In genomic region chr4:118950224-118950623, GRCh38 we compare ENCODE assay signal across 19 cellular contexts.
DNase-seq lines count a peak whose midpoint lies in the region; ATAC-seq, FAIRE-seq and TF ChIP-seq lines count a peak whose summit lies in the region.
"Had no signal": no experiment of that assay in that cellular context is flagged by ENCODE, and none has a peak within 500 bp of the region (broad histone marks: within the 10 kb centered on the region; RNA-seq: fewer than 3 reads in every experiment).

No MANE protein-coding gene starts in this region.

- no peak overlapping the region for H3K4ac ChIP-seq in H1 (replicated peaks; ENCODE audit: insufficient read length, low read depth, low read length)

- CTCF ChIA-PET in activated CD4-positive, alpha-beta T cell treated with anti-CD3 and anti-CD28 coated beads, Interleukin-2, amount 10 ng/mL, durations not matched to agents 7 days and 5 days (lab: Charles Lee): interaction anchor here (1.1 kb wide), 1 partner anchor 15 kb away, joined by 4 read pairs; no protein-coding TSS in a partner anchor
- CTCF ChIA-PET in H1 (lab: Charles Lee; ENCODE audit: partially characterized antibody): interaction anchor here (1.2 kb wide), 1 partner anchor 14 kb away, joined by 3 read pairs; no protein-coding TSS in a partner anchor
- CTCF ChIA-PET in activated CD8-positive, alpha-beta memory T cell treated with anti-CD3 and anti-CD28 coated beads, Interleukin-2, amount 10 ng/mL, durations not matched to agents 7 days and 5 days (lab: Charles Lee): no interaction called here

- H3K27ac ChIP-seq in H1 (ENCODE audit: low read depth, low read length): no peak overlapping the region

- intact Hi-C loops in activated CD4-positive, alpha-beta T cell treated with anti-CD3 and anti-CD28 coated beads, Interleukin-2, amount 10 ng/mL, durations not matched to agents 24 days and 14 days (cut with micrococcal nuclease): no loop called here

- H3K79me2 ChIP-seq in H1 (ENCODE audit: control insufficient read depth in 1 of 2, insufficient read depth in 2 of 2, low read length in 2 of 2): no peaks in the 10 kb centered on the region

- no peak overlapping the region for H3K4me3 ChIP-seq in NB4 (ENCODE audit: low read depth, low read length)
- no peak overlapping the region for H3K4me3 ChIP-seq in H1 (ENCODE audit: extremely low read depth in 1 of 4, insufficient read depth in 2 of 4, low read depth in 3 of 4, low read length in 4 of 4)
- H3K4me3 ChIP-seq: HAP-1, Peyer's patch had no signal

- no peak overlapping the region for H4K91ac ChIP-seq in H1 (replicated peaks; ENCODE audit: insufficient read length, low read length)

- no peak for TF ChIP-seq EP300 in H1 (IDR thresholded peaks at IDR 0.05; ENCODE audit: borderline replicate concordance in 1 of 2, low read depth in 2 of 2, low read length in 2 of 2)

- H3K27me3 ChIP-seq in H1 (replicated peaks in 1 of 4; ENCODE audit: control insufficient read depth in 3 of 4, extremely low read depth in 1 of 4, insufficient read depth in 3 of 4, low read length in 3 of 4): no peaks in the 10 kb centered on the region
- H3K27me3 ChIP-seq: Peyer's patch had no signal

- no peak overlapping the region for H2BK120ac ChIP-seq in H1 (replicated peaks; ENCODE audit: low read depth, low read length)

- H3K23ac ChIP-seq in H1 (ENCODE audit: insufficient read length): no peak overlapping the region

- H2AFZ ChIP-seq in H1 (ENCODE audit: low read length): no peak overlapping the region

- no peak overlapping the region for H2AK5ac ChIP-seq in H1 (ENCODE audit: low read depth, low read length)

- H4K20me1 ChIP-seq in H1 (replicated peaks in 1 of 2; ENCODE audit: control insufficient read depth in 1 of 2, insufficient read depth in 2 of 2, low read length in 2 of 2): no peaks in the 10 kb centered on the region

- FAIRE-seq in H1 (lab: Jason Lieb, UNC): no peak
- FAIRE-seq: GM18507 had no signal

- peak overlapping the region; percentile 26 for H3K27ac Mint-ChIP-seq in activated CD4-positive, alpha-beta T cell treated with anti-CD3 and anti-CD28 coated beads, Interleukin-2, amount 10 ng/mL, durations not matched to agents 7 days and 5 days
- H3K27ac Mint-ChIP-seq in activated CD4-positive, alpha-beta T cell treated with anti-CD3 and anti-CD28 coated beads, Interleukin-2, amount 10 ng/mL, durations not matched to agents 24 days and 14 days: no peak overlapping the region
- H3K27ac Mint-ChIP-seq in activated CD8-positive, alpha-beta memory T cell treated with anti-CD3 and anti-CD28 coated beads, Interleukin-2, amount 10 ng/mL, durations not matched to agents 7 days and 5 days: no peak overlapping the region
- H3K27ac Mint-ChIP-seq: CD14-positive monocyte had no signal

- peaks cover 3% of the 10 kb centered on the region for H3K27me3 Mint-ChIP-seq in activated CD4-positive, alpha-beta T cell treated with anti-CD3 and anti-CD28 coated beads, Interleukin-2, amount 10 ng/mL, durations not matched to agents 7 days and 5 days
- peaks cover 11% of the 10 kb centered on the region for H3K27me3 Mint-ChIP-seq in activated CD4-positive, alpha-beta T cell treated with anti-CD3 and anti-CD28 coated beads, Interleukin-2, amount 10 ng/mL, durations not matched to agents 24 days and 14 days
- H3K27me3 Mint-ChIP-seq in activated CD8-positive, alpha-beta memory T cell treated with anti-CD3 and anti-CD28 coated beads, Interleukin-2, amount 10 ng/mL, durations not matched to agents 7 days and 5 days: peaks cover 16% of the 10 kb centered on the region

- no peaks in the 10 kb centered on the region for H3K36me3 ChIP-seq in H1 (ENCODE audit: control insufficient read depth in 2 of 4, insufficient read depth in 4 of 4, low read length in 3 of 4)
- H3K36me3 ChIP-seq: HAP-1, Peyer's patch had no signal

- no peak overlapping the region for H2BK20ac ChIP-seq in H1 (ENCODE audit: low read length)

- DNase-seq in activated CD4-positive, alpha-beta T cell treated with anti-CD3 and anti-CD28 coated beads, Interleukin-2, amount 10 ng/mL, durations not matched to agents 7 days and 5 days: no peak
- DNase-seq in activated CD4-positive, alpha-beta T cell treated with anti-CD3 and anti-CD28 coated beads, Interleukin-2, amount 10 ng/mL, durations not matched to agents 24 days and 14 days: no peak
- DNase-seq in NB4 (ENCODE audit: low read depth) (peak; percentile 73), H1 (ENCODE audit: low read depth in 1 of 2, low spot score in 2 of 2) (no peak), OCI-M2 (lab: John Stamatoyannopoulos, UW; ENCODE audit: unreplicated experiment) (no peak), middle frontal gyrus (ENCODE audit: extremely low spot score, low spot score) (no peak)
- no peak for DNase-seq in activated CD8-positive, alpha-beta memory T cell treated with anti-CD3 and anti-CD28 coated beads, Interleukin-2, amount 10 ng/mL, durations not matched to agents 7 days and 5 days
- DNase-seq: Caco-2, DMS53, NCI-H1105, NCI-H1694 treated with DMSO at 0.1 percent for 48 hours, NCI-H69, Peyer's patch, Right ventricle myocardium superior, SW 1271 had no signal

- H3K36me3 Mint-ChIP-seq in activated CD4-positive, alpha-beta T cell treated with anti-CD3 and anti-CD28 coated beads, Interleukin-2, amount 10 ng/mL, durations not matched to agents 7 days and 5 days (ENCODE audit: low read depth): no peaks in the 10 kb centered on the region
- H3K36me3 Mint-ChIP-seq in activated CD4-positive, alpha-beta T cell treated with anti-CD3 and anti-CD28 coated beads, Interleukin-2, amount 10 ng/mL, durations not matched to agents 24 days and 14 days (ENCODE audit: low read depth): no peaks in the 10 kb centered on the region
- H3K36me3 Mint-ChIP-seq in activated CD8-positive, alpha-beta memory T cell treated with anti-CD3 and anti-CD28 coated beads, Interleukin-2, amount 10 ng/mL, durations not matched to agents 7 days and 5 days: peaks cover 1% of the 10 kb centered on the region
- H3K36me3 Mint-ChIP-seq: CD14-positive monocyte had no signal

- H3K23me2 ChIP-seq in H1 (ENCODE audit: low read depth, low read length): no peaks in the 10 kb centered on the region

- no peak for TF ChIP-seq CTCF in NB4 (IDR thresholded peaks at IDR 0.05; ENCODE audit: low read depth, low read length)
- peak in 1 of 3 experiments; percentile 3; a peak in 1 of 4 replicates for TF ChIP-seq CTCF in H1 (IDR thresholded peaks at IDR 0.05; ENCODE audit: control extremely low read depth in 1 of 3, insufficient read depth in 1 of 3, low read depth in 1 of 3, low read length in 3 of 3)

- no peak overlapping the region for H3K18ac ChIP-seq in H1 (ENCODE audit: extremely low read depth, low read length)

- H3K56ac ChIP-seq in H1 (replicated peaks; ENCODE audit: insufficient read length, low read depth, low read length): no peak overlapping the region

- no peak overlapping the region for H4K8ac ChIP-seq in H1 (ENCODE audit: extremely low read depth, insufficient read depth, low read length)

- no peaks in the 10 kb centered on the region for H3K9me3 Mint-ChIP-seq in activated CD4-positive, alpha-beta T cell treated with anti-CD3 and anti-CD28 coated beads, Interleukin-2, amount 10 ng/mL, durations not matched to agents 7 days and 5 days
- no peaks in the 10 kb centered on the region for H3K9me3 Mint-ChIP-seq in activated CD4-positive, alpha-beta T cell treated with anti-CD3 and anti-CD28 coated beads, Interleukin-2, amount 10 ng/mL, durations not matched to agents 24 days and 14 days
- H3K9me3 Mint-ChIP-seq in activated CD8-positive, alpha-beta memory T cell treated with anti-CD3 and anti-CD28 coated beads, Interleukin-2, amount 10 ng/mL, durations not matched to agents 7 days and 5 days (ENCODE audit: low read depth): no peaks in the 10 kb centered on the region

- no peak overlapping the region for H3K14ac ChIP-seq in H1 (ENCODE audit: insufficient read length)

- POLR2A ChIA-PET in activated CD4-positive, alpha-beta T cell treated with anti-CD3 and anti-CD28 coated beads, Interleukin-2, amount 10 ng/mL, durations not matched to agents 7 days and 5 days (lab: Charles Lee): no interaction called here
- POLR2A ChIA-PET in H1 (lab: Charles Lee; ENCODE audit: partially characterized antibody): no interaction called here

- 84% methylated on average over 2 of the region's 2 CpGs; no CpG with 5 or more reads in 1 of the 2 experiments for WGBS in H1 (ENCODE audit: extremely low coverage in 1 of 2, insufficient coverage in 1 of 2, insufficient read length in 1 of 2, insufficient replicate concordance in 2 of 2, low coverage in 1 of 2, low lambda C conversion rate in 2 of 2, missing lambda C conversion rate in 1 of 2), 2 experiments

- H3K79me1 ChIP-seq in H1 (ENCODE audit: low read depth, low read length): no peaks in the 10 kb centered on the region

- H2BK12ac ChIP-seq in H1 (ENCODE audit: low read depth, low read length): no peak overlapping the region

- no peak for ATAC-seq in HG03342 (IDR thresholded peaks at IDR 0.05; ENCODE audit: unreplicated experiment)
- no peak for ATAC-seq in activated CD8-positive, alpha-beta memory T cell treated with anti-CD3 and anti-CD28 coated beads, Interleukin-2, amount 10 ng/mL, durations not matched to agents 7 days and 5 days

- no peak overlapping the region for H2BK15ac ChIP-seq in H1 (ENCODE audit: low read length)

- no peak for TF ChIP-seq RAD21 in H1 (IDR thresholded peaks at IDR 0.05 in 1 of 2, conservative IDR thresholded peaks at IDR 0.05 in 1 of 2; ENCODE audit: low read depth in 2 of 2, low read length in 2 of 2)

- no peak overlapping the region for H3K4me3 Mint-ChIP-seq in activated CD4-positive, alpha-beta T cell treated with anti-CD3 and anti-CD28 coated beads, Interleukin-2, amount 10 ng/mL, durations not matched to agents 7 days and 5 days
- no peak overlapping the region for H3K4me3 Mint-ChIP-seq in activated CD4-positive, alpha-beta T cell treated with anti-CD3 and anti-CD28 coated beads, Interleukin-2, amount 10 ng/mL, durations not matched to agents 24 days and 14 days
- no peak overlapping the region for H3K4me3 Mint-ChIP-seq in activated CD8-positive, alpha-beta memory T cell treated with anti-CD3 and anti-CD28 coated beads, Interleukin-2, amount 10 ng/mL, durations not matched to agents 7 days and 5 days
- H3K4me3 Mint-ChIP-seq: CD14-positive monocyte had no signal

- no peak overlapping the region for H3K9ac ChIP-seq in H1 (replicated peaks in 1 of 4; ENCODE audit: extremely low read depth in 1 of 4, low read depth in 3 of 4, low read length in 3 of 4)

- no peak overlapping the region for H3K4me2 ChIP-seq in H1 (ENCODE audit: insufficient read depth in 1 of 2, low read depth in 2 of 2, low read length in 2 of 2)

- H3K4me1 Mint-ChIP-seq in activated CD4-positive, alpha-beta T cell treated with anti-CD3 and anti-CD28 coated beads, Interleukin-2, amount 10 ng/mL, durations not matched to agents 7 days and 5 days: no peaks in the 10 kb centered on the region
- H3K4me1 Mint-ChIP-seq in activated CD4-positive, alpha-beta T cell treated with anti-CD3 and anti-CD28 coated beads, Interleukin-2, amount 10 ng/mL, durations not matched to agents 24 days and 14 days: no peaks in the 10 kb centered on the region
- no peaks in the 10 kb centered on the region for H3K4me1 Mint-ChIP-seq in activated CD8-positive, alpha-beta memory T cell treated with anti-CD3 and anti-CD28 coated beads, Interleukin-2, amount 10 ng/mL, durations not matched to agents 7 days and 5 days

- no peaks in the 10 kb centered on the region; a peak in 1 of 7 replicates for H3K4me1 ChIP-seq in H1 (replicated peaks in 1 of 4; ENCODE audit: control insufficient read depth in 3 of 4, insufficient read depth in 4 of 4, low read length in 3 of 4)
- H3K4me1 ChIP-seq: Caco-2, HAP-1 had no signal

- no peak overlapping the region for H2BK5ac ChIP-seq in H1 (ENCODE audit: low read depth, low read length)

- no peaks in the 10 kb centered on the region; a peak in 1 of 4 replicates for H3K9me3 ChIP-seq in H1 (ENCODE audit: insufficient read depth in 2 of 2, low read depth in 1 of 2, low read length in 1 of 2)
- H3K9me3 ChIP-seq: Caco-2, HAP-1, Peyer's patch had no signal

- TF ChIP-seq POLR2A in NB4 (IDR thresholded peaks at IDR 0.05; ENCODE audit: extremely low read depth, insufficient read length) (no peak), H1 (IDR thresholded peaks at IDR 0.05; ENCODE audit: control extremely low read depth in 1 of 2, low read depth in 2 of 2, low read length in 2 of 2) (no peak)

- H4K5ac ChIP-seq in H1 (ENCODE audit: insufficient read length, low read depth, low read length): no peak overlapping the region
